12 cellular contexts compared by ENCODE assay signal in the genomic region with DNA sequence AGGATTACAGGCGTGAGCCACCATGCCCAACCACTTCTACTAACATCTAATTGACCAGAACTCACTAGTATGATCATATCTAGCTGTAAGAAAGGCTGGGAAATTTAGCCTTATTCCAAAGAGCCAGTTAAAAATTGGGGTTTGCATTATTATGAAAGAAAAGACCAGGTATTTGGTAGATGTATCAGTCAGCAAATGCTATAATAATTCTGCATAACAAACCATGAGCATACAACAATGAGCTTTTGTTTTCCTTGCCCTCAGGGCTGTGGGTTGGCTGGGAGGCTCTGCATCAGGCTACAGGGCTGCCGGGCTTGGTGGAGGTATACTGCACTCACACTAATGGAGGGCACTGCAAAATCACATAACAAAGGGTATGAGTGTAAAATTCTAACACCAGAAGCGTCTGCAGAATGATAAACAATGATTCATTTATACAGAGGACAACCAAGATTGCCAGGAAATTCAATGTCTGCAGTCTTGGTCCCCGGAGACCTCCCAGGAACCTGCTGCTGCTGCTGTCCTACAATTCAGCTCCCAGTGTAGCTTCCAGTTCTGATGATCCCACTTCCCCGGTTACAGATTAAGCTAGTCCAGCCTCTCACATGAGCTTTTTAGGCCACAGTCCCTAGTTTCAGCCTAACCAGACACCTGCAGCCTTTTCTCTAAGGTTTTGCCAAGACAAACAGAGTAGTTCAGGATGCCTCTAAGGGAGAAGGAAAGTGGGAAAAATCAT. TPM values are rescaled to one million over a fixed set of nuclear protein-coding genes. Genes with fewer than 3 reads are reported as not detected.
A peak's percentile ranks its signal among the peaks of the same experiment; 100 is the strongest.
DNase-seq lines count a peak whose midpoint lies in the region; TF ChIP-seq lines count a peak whose summit lies in the region.
"Had no signal": no experiment of that assay in that cellular context is flagged by ENCODE, and none has a peak within 500 bp of the region (broad histone marks: within the 10 kb centered on the region; RNA-seq: fewer than 3 reads in every experiment).

No MANE protein-coding gene starts in this region.

- TF ChIP-seq CTCF in brain microvascular endothelial cell (IDR thresholded peaks at IDR 0.05; ENCODE audit: low read depth, low read length, missing control alignments) (no peak), testis (IDR thresholded peaks at IDR 0.05) (no peak)

- intact Hi-C loops in testis (cut with DNase I; ENCODE audit: low total_unique reads), result no loop called here

- H3K27me3 ChIP-seq in brain microvascular endothelial cell (replicated peaks) (no peaks in the 10 kb centered on the region), testis (no peaks in the 10 kb centered on the region)

- no peak overlapping the region for H3K4me3 ChIP-seq in brain microvascular endothelial cell (ENCODE audit: low read depth, low read length)
- H3K4me3 ChIP-seq in testis, result no peak overlapping the region

- H3K27ac ChIP-seq in brain microvascular endothelial cell (no peak overlapping the region), testis (peak overlapping the region; percentile 39 to 60)

- peaks cover 27% of the 10 kb centered on the region for H3K4me1 ChIP-seq in testis

- 50 to 64% methylated on average over 5 of the region's 5 CpGs for WGBS in testis, 2 donors

- DNase-seq in DMS53 (lab: John Stamatoyannopoulos, UW) (peak; percentile 14), DMS53 treated with DMSO at 0.1 percent for 48 hours (lab: John Stamatoyannopoulos, UW; ENCODE audit: unreplicated experiment) (no peak), brain microvascular endothelial cell (peak; percentile 78), iPS-NIHi7 (ENCODE audit: extremely low spot score) (peak; percentile 38), testis (peak; percentile 32), NCI-H2081 (lab: John Stamatoyannopoulos, UW) (no peak), ecto neural progenitor cell (ENCODE audit: low spot score) (no peak)
- DNase-seq in stimulated activated CD4-positive, alpha-beta T cell treated with anti-CD3 and anti-CD28 coated beads, Interleukin-4, amount 100 ng/mL, for 4 hours, result no peak
- DNase-seq: activated CD4-positive, alpha-beta T cell treated with anti-CD3 and anti-CD28 coated beads for 1 hour; Karpas-422; naive thymus-derived CD4-positive, alpha-beta T cell; stimulated activated CD4-positive, alpha-beta T cell treated with anti-CD3 and anti-CD28 coated beads, Interleukin-4, amount 100 ng/mL, for 24 hours had no signal

- no peak for TF ChIP-seq POLR2A in testis (IDR thresholded peaks at IDR 0.05)

- H3K9me3 ChIP-seq in testis, result no peaks in the 10 kb centered on the region

- in situ Hi-C loops in brain microvascular endothelial cell (cut with HindIII; ENCODE audit: low pct_ligation_motif_present, low sequenced_read_pairs), result no loop called here

- no peaks in the 10 kb centered on the region for H3K36me3 ChIP-seq in brain microvascular endothelial cell (replicated peaks)
- H3K36me3 ChIP-seq in testis (ENCODE audit: low read depth, missing control alignments), result no peaks in the 10 kb centered on the region

RNA-seq across cellular contexts. Expression of gene ST3GAL5, which starts 32.2 kb away (rescaled TPM):
- 10 to 100 TPM; 38.3 to 60.0 TPM for total RNA-seq in testis
- polyA plus RNA-seq in testis (ENCODE audit: insufficient read depth, low read depth, low replicate concordance), result 48.2 TPM

Comparison
In these comparisons a context has a peak if more than half of its experiments do, and no peak if none do; other contexts are left out.
1. DNase-seq: peak in DMS53 (single experiment), brain microvascular endothelial cell (single experiment), iPS-NIHi7 (single experiment) and testis (single experiment); none in DMS53 treated with DMSO at 0.1 percent for 48 hours (single experiment), NCI-H2081 (0 of 2), stimulated activated CD4-positive, alpha-beta T cell treated with anti-CD3 and anti-CD28 coated beads, Interleukin-4, amount 100 ng/mL, for 4 hours (0 of 2) and ecto neural progenitor cell (single experiment).